Comparison of ENCODE assay signal across 8 cellular contexts in genomic region chr3:72100626-72101187, GRCh38.
DNase-seq lines count a peak whose midpoint lies in the region; ATAC-seq and TF ChIP-seq lines count a peak whose summit lies in the region.

No MANE protein-coding gene starts in this region.

- CTCF ChIA-PET in AG04449 (lab: Yijun Ruan, JAX) = interaction anchor here (1.1 kb wide), 2 partner anchors 113 to 718 kb away, joined by 3 read pairs; no protein-coding TSS in a partner anchor

- H3K4me3 ChIP-seq in AG04449 (ENCODE audit: low read depth, low read length) = peak overlapping the region; percentile 51
- H3K4me3 ChIP-seq in mucosa of stomach (ENCODE audit: low read length) = peak overlapping the region; percentile 22

- POLR2A ChIA-PET in AG04449 (lab: Yijun Ruan, JAX) = interaction anchor here (0.9 kb wide), 1 partner anchor 101 kb away, joined by 3 read pairs; no protein-coding TSS in a partner anchor

- peaks cover 34% of the 10 kb centered on the region for H3K27me3 ChIP-seq in mucosa of stomach (ENCODE audit: control insufficient read depth, insufficient read depth, low read length)

- no peaks in the 10 kb centered on the region for H3K9me3 ChIP-seq in mucosa of stomach (ENCODE audit: control insufficient read depth, low read length)

- TF ChIP-seq POLR2A in GM18526 (IDR thresholded peaks at IDR 0.05; ENCODE audit: extremely low read depth, insufficient read length) = peak; percentile 23
- no peak for TF ChIP-seq POLR2A in erythroblast (IDR thresholded peaks at IDR 0.05; ENCODE audit: low read length)

- H3K36me3 ChIP-seq in mucosa of stomach (ENCODE audit: control insufficient read depth, insufficient read depth, low read length) = no peaks in the 10 kb centered on the region

- DNase-seq in AG04449 (ENCODE audit: low read depth, low spot score) = peak; percentile 46
- peak; percentile 87 for DNase-seq in NCI-H82 (lab: John Stamatoyannopoulos, UW)
- DNase-seq in activated CD8-positive, alpha-beta memory T cell treated with anti-CD3 and anti-CD28 coated beads, Interleukin-2, amount 50 U/mL, for 4 hours = peak; percentile 70
- DNase-seq in erythroblast (lab: John Stamatoyannopoulos, UW) = peak; percentile 33 to 41
- peak; percentile 50 to 67 for DNase-seq in stimulated activated CD8-positive, alpha-beta memory T cell treated with anti-CD3 and anti-CD28 coated beads, Interleukin-4, amount 100 ng/mL, for 1 hour (ENCODE audit: low read depth in 2 of 2, low spot score in 1 of 2)

- peak overlapping the region; percentile 70 for H3K9ac ChIP-seq in mucosa of stomach (ENCODE audit: low read length)

- peak; percentile 73 for ATAC-seq in HG03045 (IDR thresholded peaks at IDR 0.05; ENCODE audit: unreplicated experiment)

- TF ChIP-seq CTCF in AG04449 (IDR thresholded peaks at IDR 0.05; ENCODE audit: insufficient read depth, low read length, missing control alignments) = no peak

- no peaks in the 10 kb centered on the region for H3K4me1 ChIP-seq in mucosa of stomach (ENCODE audit: control insufficient read depth, insufficient read depth, low read length)

Comparison
In these comparisons a context has a peak if more than half of its experiments do, and no peak if none do; other contexts are left out.
1. Peak in every context shown above with its lines: DNase-seq, ATAC-seq and H3K4me3 ChIP-seq.
2. DNase-seq: peak in every context shown above with its lines; median percentile 87 in NCI-H82; 70 in activated CD8-positive, alpha-beta memory T cell treated with anti-CD3 and anti-CD28 coated beads, Interleukin-2, amount 50 U/mL, for 4 hours; 58 in stimulated activated CD8-positive, alpha-beta memory T cell treated with anti-CD3 and anti-CD28 coated beads, Interleukin-4, amount 100 ng/mL, for 1 hour; 46 in AG04449; 37 in erythroblast.